In genomic region chr10:59675812-59676211, GRCh38 we compare ENCODE assay signal across 13 cellular contexts. TPM values are rescaled to one million over a fixed set of nuclear protein-coding genes. Genes with fewer than 3 reads are reported as not detected.
DNase-seq lines count a peak whose midpoint lies in the region; ATAC-seq and TF ChIP-seq lines count a peak whose summit lies in the region.
"Had no signal": no experiment of that assay in that cellular context is flagged by ENCODE, and none has a peak within 500 bp of the region (broad histone marks: within the 10 kb centered on the region; RNA-seq: fewer than 3 reads in every experiment).

No MANE protein-coding gene starts in this region.

- peaks cover 14% of the 10 kb centered on the region for H3K4me1 Mint-ChIP-seq in GM23338
- H3K4me1 Mint-ChIP-seq: CD14-positive monocyte had no signal

- in situ Hi-C loops in ACHN (cut with HindIII; ENCODE audit: low pct_ligation_motif_present, low pct_unique_long_range_greater_than_20kb, low sequenced_read_pairs) = no loop called here

- H3K36me3 ChIP-seq in GM23338 (ENCODE audit: insufficient read depth) = no peaks in the 10 kb centered on the region
- 0 out of 2 replicates have a peak, but pooled peaks cover 11% of the 10 kb centered on the region for H3K36me3 ChIP-seq in PC-3 (ENCODE audit: low read depth, low read length)
- H3K36me3 ChIP-seq in MG63 = no peaks in the 10 kb centered on the region

- H3K4me1 ChIP-seq in GM23338 (ENCODE audit: insufficient read depth) (peaks cover 3% of the 10 kb centered on the region; the same call in 1 of the 2 replicates), PC-3 (ENCODE audit: insufficient read depth, low read length) (peaks cover 37% of the 10 kb centered on the region)

- CTCF ChIA-PET in PC-3 (lab: Charles Lee) = no interaction called here

- peak; percentile 67 for ATAC-seq in GM23338
- no peak for ATAC-seq in PC-3
- no peak for ATAC-seq in GM19395 (IDR thresholded peaks at IDR 0.05; ENCODE audit: unreplicated experiment)
- ATAC-seq: stimulated activated naive CD8-positive, alpha-beta T cell treated with anti-CD3 and anti-CD28 coated beads, Interleukin-15, Interleukin-2, amounts not matched to agents 100 U/mL and 50 U/mL, for 24 hours had no signal

- H4K20me1 ChIP-seq in GM23338 (replicated peaks; ENCODE audit: insufficient read depth) (no peaks in the 10 kb centered on the region), PC-3 (ENCODE audit: low read length) (no peaks in the 10 kb centered on the region)

- no peak overlapping the region for H3K4me2 ChIP-seq in GM23338
- H3K4me2 ChIP-seq in PC-3 (ENCODE audit: low read length) = no peak overlapping the region

- no peaks in the 10 kb centered on the region for H3K27me3 ChIP-seq in GM23338 (ENCODE audit: insufficient read depth)
- H3K27me3 ChIP-seq in PC-3 (ENCODE audit: low read length) = no peaks in the 10 kb centered on the region
- no peaks in the 10 kb centered on the region for H3K27me3 ChIP-seq in MG63

- TF ChIP-seq POLR2A in erythroblast (IDR thresholded peaks at IDR 0.05; ENCODE audit: low read length) = no peak

- 0 out of 2 replicates have a peak overlapping the region, but pooled peaks have one; percentile 42 for H3K27ac Mint-ChIP-seq in GM23338
- H3K27ac Mint-ChIP-seq: CD14-positive monocyte; dendritic cell treated with granulocyte-macrophage colony-stimulating factor and Interleukin-4, amounts not matched to agents 40 ng/mL and 50 ng/mL, for 4 days; IgD-negative memory B cell had no signal

- H2AFZ ChIP-seq in GM23338 = no peak overlapping the region
- H2AFZ ChIP-seq in PC-3 (ENCODE audit: low read length) = no peak overlapping the region

- H3K9ac ChIP-seq in PC-3 (ENCODE audit: low read length) = no peak overlapping the region

- DNase-seq in ACHN (peak; percentile 8), GM23338 (ENCODE audit: low spot score) (peak; percentile 86), PC-3 (peak; percentile 30), erythroblast (lab: John Stamatoyannopoulos, UW) (peak; percentile 7 to 10), MG63 (no peak), NCI-H69 (lab: John Stamatoyannopoulos, UW) (no peak), DMS79 (lab: John Stamatoyannopoulos, UW) (no peak)
- DNase-seq: GOT3; stimulated activated naive CD8-positive, alpha-beta T cell treated with anti-CD3 and anti-CD28 coated beads, Interleukin-15, Interleukin-2, amounts not matched to agents 100 U/mL and 50 U/mL, for 24 hours had no signal

- intact Hi-C loops in PC-3 (cut with micrococcal nuclease) = loop anchor here (2.0 kb wide), 1 partner anchor 21 kb away; no protein-coding TSS in a partner anchor

- H3K9me3 ChIP-seq in PC-3 (ENCODE audit: low read length) = no peaks in the 10 kb centered on the region
- H3K9me3 ChIP-seq in MG63 = no peaks in the 10 kb centered on the region

- no TSS peak for BruUV-seq in PC-3 (replicated peaks; lab: Mats Ljungman, UMichigan)

- TF ChIP-seq CTCF in GM23338 (conservative IDR thresholded peaks at IDR 0.05; ENCODE audit: low read depth in 2 of 2) (peak; percentile 64 to 74), PC-3 (conservative IDR thresholded peaks at IDR 0.05; ENCODE audit: low read depth, low read length) (peak; percentile 41; the same call in 1 of the 2 replicates)

- H3K27ac ChIP-seq in GM23338 (ENCODE audit: low read depth) (no peak overlapping the region), PC-3 (ENCODE audit: low read length) (no peak overlapping the region)

- no peaks in the 10 kb centered on the region for H3K9me3 Mint-ChIP-seq in GM23338
- H3K9me3 Mint-ChIP-seq: dendritic cell treated with granulocyte-macrophage colony-stimulating factor and Interleukin-4, amounts not matched to agents 40 ng/mL and 50 ng/mL, for 4 days; IgD-negative memory B cell had no signal

- no peaks in the 10 kb centered on the region for H3F3A ChIP-seq in GM23338 (replicated peaks; ENCODE audit: low read depth)
- no peaks in the 10 kb centered on the region for H3F3A ChIP-seq in PC-3 (ENCODE audit: low read length, unreplicated experiment)

- H3K4me3 ChIP-seq in GM23338 (no peak overlapping the region), PC-3 (ENCODE audit: low read length) (no peak overlapping the region), MG63 (no peak overlapping the region)

- POLR2A ChIA-PET in PC-3 (lab: Charles Lee; ENCODE audit: unreplicated experiment) = no interaction called here

- H3K4me3 Mint-ChIP-seq in GM23338 = no peak overlapping the region
- H3K4me3 Mint-ChIP-seq: CD14-positive monocyte; dendritic cell treated with granulocyte-macrophage colony-stimulating factor and Interleukin-4, amounts not matched to agents 40 ng/mL and 50 ng/mL, for 4 days; IgD-negative memory B cell had no signal

- H3K79me2 ChIP-seq in GM23338 (replicated peaks; ENCODE audit: insufficient read depth) (no peaks in the 10 kb centered on the region), PC-3 (ENCODE audit: low read length) (no peaks in the 10 kb centered on the region)

- peaks cover 8% of the 10 kb centered on the region; the same call in 2 of the 3 replicates for H3K36me3 Mint-ChIP-seq in GM23338 (ENCODE audit: low read depth)
- H3K36me3 Mint-ChIP-seq: CD14-positive monocyte, IgD-negative memory B cell had no signal

- no peaks in the 10 kb centered on the region for H3K27me3 Mint-ChIP-seq in GM23338 (ENCODE audit: insufficient read depth, low read depth, poor library complexity)
- H3K27me3 Mint-ChIP-seq: dendritic cell treated with granulocyte-macrophage colony-stimulating factor and Interleukin-4, amounts not matched to agents 40 ng/mL and 50 ng/mL, for 4 days; IgD-negative memory B cell had no signal

- H3K9me2 ChIP-seq in GM23338 (ENCODE audit: insufficient read depth) = no peaks in the 10 kb centered on the region
- H3K9me2 ChIP-seq in PC-3 (replicated peaks; ENCODE audit: low read length) = no peaks in the 10 kb centered on the region

TF ChIP-seq in GM23338, 12 proteins besides CTCF, POLR2A, EP300 and RAD21 (continues in another document):
- no peak for TF ChIP-seq ZNF331 (CRISPR knock-in tag; IDR thresholded peaks at IDR 0.05; ENCODE audit: low read depth)
- TF ChIP-seq, protein P1, sequence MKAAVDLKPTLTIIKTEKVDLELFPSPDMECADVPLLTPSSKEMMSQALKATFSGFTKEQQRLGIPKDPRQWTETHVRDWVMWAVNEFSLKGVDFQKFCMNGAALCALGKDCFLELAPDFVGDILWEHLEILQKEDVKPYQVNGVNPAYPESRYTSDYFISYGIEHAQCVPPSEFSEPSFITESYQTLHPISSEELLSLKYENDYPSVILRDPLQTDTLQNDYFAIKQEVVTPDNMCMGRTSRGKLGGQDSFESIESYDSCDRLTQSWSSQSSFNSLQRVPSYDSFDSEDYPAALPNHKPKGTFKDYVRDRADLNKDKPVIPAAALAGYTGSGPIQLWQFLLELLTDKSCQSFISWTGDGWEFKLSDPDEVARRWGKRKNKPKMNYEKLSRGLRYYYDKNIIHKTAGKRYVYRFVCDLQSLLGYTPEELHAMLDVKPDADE (IDR thresholded peaks at IDR 0.05) = no peak
- TF ChIP-seq EZH2 (IDR thresholded peaks at IDR 0.05; ENCODE audit: low read depth, unreplicated experiment) = no peak
- TF ChIP-seq CREB1 (CRISPR knock-in tag; IDR thresholded peaks at IDR 0.05; ENCODE audit: low read depth) = no peak
- no peak for TF ChIP-seq NANOG (IDR thresholded peaks at IDR 0.05; ENCODE audit: borderline replicate concordance)

RNA-seq across cellular contexts. Expression of gene SLC16A9, which starts 33.8 kb away (rescaled TPM):
- total RNA-seq in GM23338 (2014; rRNA removed; shearing (Covaris generic)) = 11.4 and 16.0 TPM in 2 replicates
- polyA plus RNA-seq in GM23338 (2016; fragmentation: Nextera tagmentation; extraction: Ambion mirVana) = 6.0 and 6.5 TPM in 2 replicates
- total RNA-seq in PC-3 (2014; rRNA removed) = 12.8 and 17.4 TPM in 2 replicates
- 1.4 and 4.0 TPM in 2 replicates for total RNA-seq in MG63 (2014; rRNA removed; shearing (Covaris generic); ENCODE audit: low replicate concordance)
- polyA plus RNA-seq: CD14-positive monocyte, IgD-negative memory B cell had no signal

Comparison
In these comparisons a context has a peak if more than half of its experiments do, and no peak if none do; other contexts are left out.
1. DNase-seq: peak in ACHN (single experiment), GM23338 (single experiment), PC-3 (single experiment) and erythroblast (2 of 2); none in MG63 (single experiment), NCI-H69 (single experiment) and DMS79 (single experiment).